ENCODE assay signal across 13 cellular contexts in the genomic region with DNA sequence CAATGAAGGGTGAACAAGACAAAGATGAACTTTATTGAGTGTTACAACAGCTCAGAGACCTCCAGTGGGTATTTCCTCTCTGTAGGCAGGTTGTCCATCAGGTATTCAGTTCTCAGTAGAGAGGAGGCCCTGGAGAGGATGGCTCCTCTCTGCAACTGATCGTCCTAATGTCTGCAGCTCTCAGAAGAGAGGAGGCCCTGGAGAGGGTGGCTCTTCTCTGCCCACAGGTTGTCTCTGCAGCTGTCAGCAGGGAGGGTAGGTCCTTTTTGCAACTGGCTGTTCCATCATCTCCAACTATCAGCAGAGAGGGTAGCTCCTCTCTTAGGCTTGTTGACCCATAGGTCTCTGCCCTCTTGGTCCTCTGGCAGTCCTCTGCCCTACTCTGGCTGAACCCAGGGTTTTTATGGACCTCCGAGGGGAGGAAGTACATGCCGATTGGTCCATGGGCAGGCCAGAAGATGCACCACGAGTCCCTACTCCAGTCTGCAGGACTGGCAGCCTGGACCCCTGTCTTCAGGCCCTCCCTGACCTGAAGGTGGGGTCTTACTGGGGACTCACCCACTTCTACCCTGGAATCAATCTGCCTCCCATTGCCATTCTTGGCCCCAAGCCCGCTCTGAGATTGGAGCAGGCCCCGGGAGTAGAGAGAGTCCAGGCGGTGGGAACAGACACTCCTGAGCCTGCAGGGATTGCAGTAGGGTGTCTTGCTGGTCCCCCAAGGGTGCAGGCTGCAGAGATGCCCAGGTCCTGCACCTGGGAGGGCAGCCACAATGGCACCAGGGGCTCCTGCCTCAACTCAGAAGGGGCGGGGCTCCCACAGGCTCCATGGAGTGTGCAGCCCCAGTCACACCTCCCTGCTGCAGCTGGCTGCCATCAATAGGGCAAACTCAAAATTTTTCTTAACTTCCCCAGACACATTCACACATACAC. TPM values are rescaled to one million over a fixed set of nuclear protein-coding genes. Genes with fewer than 3 reads are reported as not detected.
DNase-seq lines count a peak whose midpoint lies in the region; ATAC-seq, FAIRE-seq and TF ChIP-seq lines count a peak whose summit lies in the region.
"Had no signal": no experiment of that assay in that cellular context is flagged by ENCODE, and none has a peak within 500 bp of the region (broad histone marks: within the 10 kb centered on the region; RNA-seq: fewer than 3 reads in every experiment).

No MANE protein-coding gene starts in this region.

- H3K9ac ChIP-seq in Loucy (ENCODE audit: low read depth, low read length, poor library complexity, severe bottlenecking) = no peak overlapping the region

- WGBS in small intestine, 3 donors = 91 to 97% (median 96%) methylated on average over 8 of the region's 8 CpGs

- intact Hi-C loops in activated CD4-positive, alpha-beta T cell treated with anti-CD3 and anti-CD28 coated beads, Interleukin-2, amount 10 ng/mL, durations not matched to agents 24 days and 14 days (cut with micrococcal nuclease) = no loop called here

- H3K27me3 Mint-ChIP-seq in activated CD4-positive, alpha-beta T cell treated with anti-CD3 and anti-CD28 coated beads, Interleukin-2, amount 10 ng/mL, durations not matched to agents 24 days and 14 days = no peaks in the 10 kb centered on the region
- H3K27me3 Mint-ChIP-seq in activated T-helper 17 cell treated with anti-CD3 and anti-CD28 coated beads, Interleukin-2, amount 50 U/mL, for 72 hours = no peaks in the 10 kb centered on the region
- no peaks in the 10 kb centered on the region for H3K27me3 Mint-ChIP-seq in natural killer cell treated with Interleukin-12 subunit alpha and Interleukin-12 subunit beta and Interleukin-15 and Interleukin-18, amount 100 ng/mL, for 72 hours

- no peak for DNase-seq in activated CD4-positive, alpha-beta T cell treated with anti-CD3 and anti-CD28 coated beads, Interleukin-2, amount 10 ng/mL, durations not matched to agents 24 days and 14 days
- DNase-seq in activated CD4-positive, alpha-beta T cell treated with anti-CD3 and anti-CD28 coated beads, Interleukin-2, amount 50 U/mL, for 1 hour = no peak
- DNase-seq in natural killer cell treated with Interleukin-12 subunit alpha and Interleukin-12 subunit beta and Interleukin-15 and Interleukin-18, amount 100 ng/mL, for 72 hours (ENCODE audit: low spot score) = no peak
- DNase-seq in HPDE6-E6E7 (ENCODE audit: extremely low spot score) (no peak), small intestine (no peak)
- DNase-seq: NCI-H2029, occipital lobe, Right ventricle myocardium superior had no signal

- H3K4me3 ChIP-seq in Loucy (ENCODE audit: low read length, poor library complexity, severe bottlenecking) (peak overlapping the region; percentile 93), small intestine (ENCODE audit: low read depth in 1 of 2, low read length in 2 of 2) (no peak overlapping the region)
- H3K4me3 ChIP-seq: lung had no signal

- no peak for FAIRE-seq in small intestine (lab: Jason Lieb, UNC)
- FAIRE-seq: D721Med had no signal

- H3K4me1 ChIP-seq in Loucy (ENCODE audit: insufficient read depth, low read length, poor library complexity, severe bottlenecking) (peaks cover 19% of the 10 kb centered on the region), small intestine (ENCODE audit: control insufficient read depth in 2 of 2, insufficient read depth in 1 of 2, low read depth in 1 of 2, low read length in 1 of 2) (peaks cover 3 to 4% of the 10 kb centered on the region in 2 donors)

- no peak for TF ChIP-seq CTCF in Loucy (conservative IDR thresholded peaks at IDR 0.05; ENCODE audit: low read length)

- H3K9me2 ChIP-seq in Loucy (replicated peaks; ENCODE audit: low read depth, low read length) = no peaks in the 10 kb centered on the region

- H3K36me3 Mint-ChIP-seq in activated CD4-positive, alpha-beta T cell treated with anti-CD3 and anti-CD28 coated beads, Interleukin-2, amount 10 ng/mL, durations not matched to agents 24 days and 14 days (ENCODE audit: low read depth) = peaks cover 22% of the 10 kb centered on the region
- peaks cover 30% of the 10 kb centered on the region for H3K36me3 Mint-ChIP-seq in activated T-helper 17 cell treated with anti-CD3 and anti-CD28 coated beads, Interleukin-2, amount 50 U/mL, for 72 hours (ENCODE audit: low read depth)
- peaks cover 2% of the 10 kb centered on the region for H3K36me3 Mint-ChIP-seq in natural killer cell treated with Interleukin-12 subunit alpha and Interleukin-12 subunit beta and Interleukin-15 and Interleukin-18, amount 100 ng/mL, for 72 hours

- peaks cover 41% of the 10 kb centered on the region for H3K79me2 ChIP-seq in Loucy (ENCODE audit: insufficient read depth, low read length)

- H2AFZ ChIP-seq in Loucy (ENCODE audit: low read length) = no peak overlapping the region

- H3K4me2 ChIP-seq in Loucy (ENCODE audit: low read depth, low read length, poor library complexity, severe bottlenecking) = peak overlapping the region; percentile 93

- H3K27ac ChIP-seq in small intestine (ENCODE audit: low read depth in 1 of 2, low read length in 1 of 2) = no peak overlapping the region

- H3K27ac Mint-ChIP-seq in activated CD4-positive, alpha-beta T cell treated with anti-CD3 and anti-CD28 coated beads, Interleukin-2, amount 10 ng/mL, durations not matched to agents 24 days and 14 days = no peak overlapping the region
- H3K27ac Mint-ChIP-seq in activated T-helper 17 cell treated with anti-CD3 and anti-CD28 coated beads, Interleukin-2, amount 50 U/mL, for 72 hours = no peak overlapping the region
- H3K27ac Mint-ChIP-seq in natural killer cell treated with Interleukin-12 subunit alpha and Interleukin-12 subunit beta and Interleukin-15 and Interleukin-18, amount 100 ng/mL, for 72 hours = peak overlapping the region in 1 of 2 donors; percentile 97

- no peaks in the 10 kb centered on the region for H3K9me3 Mint-ChIP-seq in activated CD4-positive, alpha-beta T cell treated with anti-CD3 and anti-CD28 coated beads, Interleukin-2, amount 10 ng/mL, durations not matched to agents 24 days and 14 days
- no peaks in the 10 kb centered on the region for H3K9me3 Mint-ChIP-seq in activated T-helper 17 cell treated with anti-CD3 and anti-CD28 coated beads, Interleukin-2, amount 50 U/mL, for 72 hours
- H3K9me3 Mint-ChIP-seq in natural killer cell treated with Interleukin-12 subunit alpha and Interleukin-12 subunit beta and Interleukin-15 and Interleukin-18, amount 100 ng/mL, for 72 hours = no peaks in the 10 kb centered on the region

- no peak for ATAC-seq in activated T-helper 17 cell treated with anti-CD3 and anti-CD28 coated beads, Interleukin-2, amount 50 U/mL, for 72 hours (replicated peaks)
- ATAC-seq in natural killer cell treated with Interleukin-12 subunit alpha and Interleukin-12 subunit beta and Interleukin-15 and Interleukin-18, amount 100 ng/mL, for 72 hours = no peak
- ATAC-seq in activated CD4-positive, CD25-positive, alpha-beta regulatory T cell treated with anti-CD3 and anti-CD28 coated beads, Interleukin-2, amount 50 U/mL, for 24 hours = no peak

- H3K9me3 ChIP-seq in Loucy (ENCODE audit: insufficient read depth, low read depth, low read length) (no peaks in the 10 kb centered on the region), small intestine (ENCODE audit: control insufficient read depth, low read depth) (no peaks in the 10 kb centered on the region)

- peaks cover 46% of the 10 kb centered on the region for H3K4me1 Mint-ChIP-seq in activated CD4-positive, alpha-beta T cell treated with anti-CD3 and anti-CD28 coated beads, Interleukin-2, amount 10 ng/mL, durations not matched to agents 24 days and 14 days
- peaks cover 39% of the 10 kb centered on the region for H3K4me1 Mint-ChIP-seq in activated T-helper 17 cell treated with anti-CD3 and anti-CD28 coated beads, Interleukin-2, amount 50 U/mL, for 72 hours
- peaks cover 32 to 42% of the 10 kb centered on the region in 2 donors for H3K4me1 Mint-ChIP-seq in natural killer cell treated with Interleukin-12 subunit alpha and Interleukin-12 subunit beta and Interleukin-15 and Interleukin-18, amount 100 ng/mL, for 72 hours (ENCODE audit: low read depth in 2 of 2)

- H3K36me3 ChIP-seq in Loucy (ENCODE audit: insufficient read depth, low read length) (no peaks in the 10 kb centered on the region), small intestine (ENCODE audit: control insufficient read depth in 2 of 2, insufficient read depth in 2 of 2, low read length in 2 of 2) (no peaks in the 10 kb centered on the region)

- H3F3A ChIP-seq in Loucy (ENCODE audit: low read depth) = no peaks in the 10 kb centered on the region

- peak overlapping the region; percentile 93 for H3K4me3 Mint-ChIP-seq in activated CD4-positive, alpha-beta T cell treated with anti-CD3 and anti-CD28 coated beads, Interleukin-2, amount 10 ng/mL, durations not matched to agents 24 days and 14 days
- peak overlapping the region; percentile 96 for H3K4me3 Mint-ChIP-seq in activated T-helper 17 cell treated with anti-CD3 and anti-CD28 coated beads, Interleukin-2, amount 50 U/mL, for 72 hours
- peak overlapping the region; percentile 84 for H3K4me3 Mint-ChIP-seq in natural killer cell treated with Interleukin-12 subunit alpha and Interleukin-12 subunit beta and Interleukin-15 and Interleukin-18, amount 100 ng/mL, for 72 hours

- H3K27me3 ChIP-seq in Loucy (ENCODE audit: insufficient read depth, low read length, poor library complexity, severe bottlenecking) (peaks cover 5% of the 10 kb centered on the region), small intestine (ENCODE audit: control insufficient read depth in 2 of 2, insufficient read depth in 2 of 2, low read length in 2 of 2) (no peaks in the 10 kb centered on the region)

- H4K20me1 ChIP-seq in Loucy (ENCODE audit: insufficient read depth, low read length, poor library complexity, severe bottlenecking) = peaks cover 13% of the 10 kb centered on the region

RNA-seq across cellular contexts. Expression of gene TMEM116, which starts 2.3 kb away (rescaled TPM):
- total RNA-seq in activated CD4-positive, alpha-beta T cell treated with anti-CD3 and anti-CD28 coated beads, Interleukin-2, amount 10 ng/mL, durations not matched to agents 24 days and 14 days = 9.7 and 11.1 TPM in 2 replicates
- 10 to 100 TPM; 13.8 to 16.9 TPM for total RNA-seq in activated T-helper 17 cell treated with anti-CD3 and anti-CD28 coated beads, Interleukin-2, amount 50 U/mL, for 72 hours
- total RNA-seq in natural killer cell treated with Interleukin-12 subunit alpha and Interleukin-12 subunit beta and Interleukin-15 and Interleukin-18, amount 100 ng/mL, for 72 hours = 10 to 100 TPM in 1 of 2 donors, 1 to 10 TPM in 1; 6.2 to 17.3 TPM
- 10 to 100 TPM in 1 of 3 donors, 1 to 10 TPM in 2; 6.7 to 14.1 (median 8.1) TPM for polyA plus RNA-seq in small intestine

RNA-seq across cellular contexts. Expression of gene ERP29, which starts 2.5 kb away (rescaled TPM):
- 56.6 and 60.9 TPM in 2 replicates for total RNA-seq in activated CD4-positive, alpha-beta T cell treated with anti-CD3 and anti-CD28 coated beads, Interleukin-2, amount 10 ng/mL, durations not matched to agents 24 days and 14 days
- 10 to 100 TPM; 68.5 to 93.0 TPM for total RNA-seq in activated T-helper 17 cell treated with anti-CD3 and anti-CD28 coated beads, Interleukin-2, amount 50 U/mL, for 72 hours
- total RNA-seq in natural killer cell treated with Interleukin-12 subunit alpha and Interleukin-12 subunit beta and Interleukin-15 and Interleukin-18, amount 100 ng/mL, for 72 hours = 10 to 100 TPM; 46.0 to 61.7 TPM
- 100 to 1,000 TPM in 2 of 3 donors, 10 to 100 TPM in 1; 64.9 to 213 (median 113) TPM for polyA plus RNA-seq in small intestine
